7 cellular contexts compared by ENCODE assay signal in the genomic region with DNA sequence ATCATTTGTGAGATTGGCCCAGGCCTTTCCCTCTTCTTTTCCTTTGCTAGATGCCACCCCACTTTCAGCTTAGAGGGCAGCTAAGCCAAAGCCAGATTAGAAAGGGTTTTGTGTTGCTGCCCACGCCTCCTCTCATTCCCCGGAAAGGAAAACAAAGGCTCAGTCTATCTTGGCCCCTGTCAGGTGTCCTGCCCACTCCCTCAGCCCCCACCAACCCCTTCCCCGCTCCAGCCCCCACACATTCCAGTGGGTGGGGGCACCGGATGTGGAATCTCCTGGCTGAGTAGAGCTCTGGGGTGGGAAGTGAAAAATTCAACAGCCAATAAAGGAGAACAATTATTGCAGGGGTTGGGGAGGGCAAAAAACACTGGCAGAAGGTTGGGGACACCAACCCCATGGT. TPM values are rescaled to one million over a fixed set of nuclear protein-coding genes. Genes with fewer than 3 reads are reported as not detected.
A peak's percentile ranks its signal among the peaks of the same experiment; 100 is the strongest.
DNase-seq lines count a peak whose midpoint lies in the region; ATAC-seq and TF ChIP-seq lines count a peak whose summit lies in the region.
"Had no signal": no experiment of that assay in that cellular context is flagged by ENCODE, and none has a peak within 500 bp of the region (broad histone marks: within the 10 kb centered on the region; RNA-seq: fewer than 3 reads in every experiment).

No MANE protein-coding gene starts in this region.

- DNase-seq in SK-N-SH: no peak
- no peak for DNase-seq in Kasumi-1 (lab: John Stamatoyannopoulos, UW)
- DNase-seq in GM10248 (ENCODE audit: extremely low spot score): no peak
- DNase-seq: occipital lobe had no signal

- no peak for TF ChIP-seq RAD21 in SK-N-SH (IDR thresholded peaks at IDR 0.05; ENCODE audit: low read length)

- H3K9me3 ChIP-seq in SK-N-SH (no peaks in the 10 kb centered on the region), esophagus (ENCODE audit: control insufficient read depth in 2 of 2, insufficient read depth in 1 of 2, low read depth in 1 of 2, low read length in 1 of 2) (no peaks in the 10 kb centered on the region), subcutaneous abdominal adipose tissue (ENCODE audit: control insufficient read depth in 5 of 5, low read length in 5 of 5) (no peaks in the 10 kb centered on the region)

- H3K4me2 ChIP-seq in SK-N-SH: peak overlapping the region; percentile 89; the same call in 1 of the 2 replicates

- H3K36me3 ChIP-seq in SK-N-SH (replicated peaks in 1 of 2; ENCODE audit: control insufficient read depth in 1 of 2, insufficient read depth in 2 of 2, low read length in 1 of 2) (peaks cover 0 to 3% of the 10 kb centered on the region in 2 experiments), esophagus (ENCODE audit: control insufficient read depth in 2 of 2, insufficient read depth in 2 of 2, low read length in 1 of 2) (peaks cover 0 to 3% of the 10 kb centered on the region in 2 donors), subcutaneous abdominal adipose tissue (ENCODE audit: control insufficient read depth in 5 of 5, insufficient read depth in 5 of 5, low read length in 5 of 5) (peaks cover 0 to 15% (median 2%) of the 10 kb centered on the region in 5 donors)

- CTCF ChIA-PET in SK-N-SH (lab: Yijun Ruan, JAX): interaction anchor here (1.1 to 11.2 kb wide), 5 partner anchors 9 to 71 kb away, joined by 3 to 202 read pairs (median 31); partner anchors contain the start of gene CD63
- CTCF ChIA-PET in GM10248 (lab: Yijun Ruan, JAX): interaction anchor here (0.9 to 7.8 kb wide), 6 partner anchors 12 to 73 kb away, joined by 3 to 73 read pairs (median 18); partner anchors contain the start of gene CD63

- ATAC-seq in SK-N-SH treated with all-trans-retinoic acid at 6 μM for 48 hours: no peak

- H3K27ac ChIP-seq in SK-N-SH (ENCODE audit: low read depth in 2 of 2, low read length in 1 of 2): no peak overlapping the region
- H3K27ac ChIP-seq in esophagus (ENCODE audit: low read depth in 2 of 2, low read length in 1 of 2): peak overlapping the region; percentile 98 to 99
- peak overlapping the region; percentile 96 for H3K27ac ChIP-seq in subcutaneous abdominal adipose tissue (ENCODE audit: low read depth, low read length)

- TF ChIP-seq EP300 in SK-N-SH (IDR thresholded peaks at IDR 0.05; ENCODE audit: borderline replicate concordance in 1 of 2, low read depth in 1 of 2, low read length in 1 of 2): no peak

- POLR2A ChIA-PET in SK-N-SH (lab: Yijun Ruan, JAX): no interaction called here
- POLR2A ChIA-PET in GM10248 (lab: Yijun Ruan, JAX): no interaction called here

- 87% methylated on average over 4 of the region's 4 CpGs for WGBS in SK-N-SH (ENCODE audit: low lambda C conversion rate)
- 28 to 54% methylated on average over 4 of the region's 4 CpGs for WGBS in esophagus, 2 donors

- H3K79me2 ChIP-seq in SK-N-SH (ENCODE audit: insufficient read depth): peaks cover 13% of the 10 kb centered on the region; the same call in 1 of the 2 replicates

- H4K20me1 ChIP-seq in SK-N-SH (ENCODE audit: insufficient read depth): peaks cover 6% of the 10 kb centered on the region; the same call in 1 of the 2 replicates

- H2AFZ ChIP-seq in SK-N-SH (ENCODE audit: low read depth): no peak overlapping the region

- H3K9me2 ChIP-seq in SK-N-SH: no peaks in the 10 kb centered on the region

- H3K27me3 ChIP-seq in SK-N-SH (ENCODE audit: insufficient read depth): no peaks in the 10 kb centered on the region
- H3K27me3 ChIP-seq in esophagus (ENCODE audit: control insufficient read depth in 1 of 2, insufficient read depth in 2 of 2, low read length in 2 of 2): no peaks in the 10 kb centered on the region
- no peaks in the 10 kb centered on the region for H3K27me3 ChIP-seq in subcutaneous abdominal adipose tissue (ENCODE audit: control insufficient read depth in 5 of 5, insufficient read depth in 4 of 5, low read length in 5 of 5)

- H3K4me1 ChIP-seq in SK-N-SH (ENCODE audit: control insufficient read depth in 1 of 2, insufficient read depth in 2 of 2, low read depth in 1 of 2, low read length in 1 of 2) (peaks cover 29 to 38% of the 10 kb centered on the region in 2 experiments), esophagus (ENCODE audit: control insufficient read depth in 2 of 2, insufficient read depth in 2 of 2, low read length in 1 of 2) (peaks cover 4 to 27% of the 10 kb centered on the region in 2 donors), subcutaneous abdominal adipose tissue (ENCODE audit: control insufficient read depth in 5 of 5, insufficient read depth in 5 of 5, low read length in 5 of 5) (peaks cover 35 to 89% (median 82%) of the 10 kb centered on the region in 5 donors)

- H3K9ac ChIP-seq in SK-N-SH (no peak overlapping the region), subcutaneous abdominal adipose tissue (ENCODE audit: low read length in 5 of 5) (peak overlapping the region in 4 of 5 donors; percentile 14 to 73 (median 50))

- H3F3A ChIP-seq in SK-N-SH (replicated peaks; ENCODE audit: insufficient read depth): peaks cover 41% of the 10 kb centered on the region

- H3K4me3 ChIP-seq in SK-N-SH (ENCODE audit: low read depth in 2 of 2, low read length in 1 of 2) (no peak overlapping the region), esophagus (ENCODE audit: low read depth in 1 of 2, low read length in 2 of 2) (no peak overlapping the region), subcutaneous abdominal adipose tissue (ENCODE audit: low read depth in 1 of 5, low read length in 5 of 5) (peak overlapping the region in 1 of 5 donors; percentile 17)

- TF ChIP-seq CTCF in SK-N-SH (IDR thresholded peaks at IDR 0.05): no peak
- TF ChIP-seq CTCF in GM10248 (IDR thresholded peaks at IDR 0.05; ENCODE audit: control extremely low read depth, extremely low read depth, low read depth, missing control alignments): no peak

TF ChIP-seq in SK-N-SH, 30 proteins besides CTCF, POLR2A, EP300 and RAD21 (continues in another document):
- TF ChIP-seq IRF3 (IDR thresholded peaks at IDR 0.05; ENCODE audit: low read depth, low read length) (no peak), RFX5 (IDR thresholded peaks at IDR 0.05; ENCODE audit: low read length) (no peak)

TF ChIP-seq in SK-N-SH treated with all-trans-retinoic acid at 6 μM for 48 hours, 23 proteins besides CTCF, POLR2A, EP300 and RAD21 (continues in another document):
- TF ChIP-seq POU6F1 (CRISPR knock-in tag; IDR thresholded peaks at IDR 0.05; ENCODE audit: borderline replicate concordance, low read depth) (no peak), CSRNP3 (CRISPR knock-in tag; IDR thresholded peaks at IDR 0.05) (no peak)
- TF ChIP-seq, protein P1, sequence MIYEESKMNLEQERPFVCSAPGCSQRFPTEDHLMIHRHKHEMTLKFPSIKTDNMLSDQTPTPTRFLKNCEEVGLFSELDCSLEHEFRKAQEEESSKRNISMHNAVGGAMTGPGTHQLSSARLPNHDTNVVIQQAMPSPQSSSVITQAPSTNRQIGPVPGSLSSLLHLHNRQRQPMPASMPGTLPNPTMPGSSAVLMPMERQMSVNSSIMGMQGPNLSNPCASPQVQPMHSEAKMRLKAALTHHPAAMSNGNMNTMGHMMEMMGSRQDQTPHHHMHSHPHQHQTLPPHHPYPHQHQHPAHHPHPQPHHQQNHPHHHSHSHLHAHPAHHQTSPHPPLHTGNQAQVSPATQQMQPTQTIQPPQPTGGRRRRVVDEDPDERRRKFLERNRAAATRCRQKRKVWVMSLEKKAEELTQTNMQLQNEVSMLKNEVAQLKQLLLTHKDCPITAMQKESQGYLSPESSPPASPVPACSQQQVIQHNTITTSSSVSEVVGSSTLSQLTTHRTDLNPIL (CRISPR knock-in tag; IDR thresholded peaks at IDR 0.05; ENCODE audit: low read depth): no peak

RNA-seq across cellular contexts. Expression of gene RDH5, which starts 2.2 kb away (rescaled TPM):
- polyA plus RNA-seq in SK-N-SH (2012; rRNA removed) (5.2 and 5.4 TPM in 2 replicates), esophagus (10 to 100 TPM in 1 of 2 donors, 1 to 10 TPM in 1; 3.3 to 12.7 TPM)
- polyA plus RNA-seq in SK-N-SH (2012; cell fraction: cytosol; rRNA removed): 1.6 and 1.7 TPM in 2 replicates
- 46.0 and 49.7 TPM in 2 replicates for polyA plus RNA-seq in SK-N-SH (2012; cell fraction: nucleus; rRNA removed)

RNA-seq across cellular contexts. Expression of gene BLOC1S1, which starts 2.2 kb away (rescaled TPM):
- 277 and 331 TPM in 2 replicates for polyA plus RNA-seq in SK-N-SH (2012; rRNA removed)
- polyA plus RNA-seq in SK-N-SH (2012; cell fraction: cytosol; rRNA removed): 243 and 313 TPM in 2 replicates
- polyA plus RNA-seq in SK-N-SH (2012; cell fraction: nucleus; rRNA removed): 89.7 and 130 TPM in 2 replicates
- polyA plus RNA-seq in esophagus: 100 to 1,000 TPM; 269 to 326 TPM

RNA-seq across cellular contexts. Expression of gene ITGA7, which starts 10.3 kb away (rescaled TPM):
- polyA plus RNA-seq in SK-N-SH (2012; rRNA removed): 17.6 and 19.7 TPM in 2 replicates
- 7.3 and 9.1 TPM in 2 replicates for polyA plus RNA-seq in SK-N-SH (2012; cell fraction: cytosol; rRNA removed)
- 71.0 and 80.7 TPM in 2 replicates for polyA plus RNA-seq in SK-N-SH (2012; cell fraction: nucleus; rRNA removed)
- polyA plus RNA-seq in esophagus: 10 to 100 TPM; 15.3 to 24.6 TPM

RNA-seq across cellular contexts. Expression of gene CD63, which starts 10.8 kb away (rescaled TPM):
- 1,022 and 1,465 TPM in 2 replicates for polyA plus RNA-seq in SK-N-SH (2012; rRNA removed)
- polyA plus RNA-seq in SK-N-SH (2012; cell fraction: cytosol; rRNA removed): 1,236 and 1,638 TPM in 2 replicates
- polyA plus RNA-seq in SK-N-SH (2012; cell fraction: nucleus; rRNA removed): 454 and 623 TPM in 2 replicates
- 100 to 1,000 TPM; 334 to 463 TPM for polyA plus RNA-seq in esophagus

RNA-seq across cellular contexts. Expression of gene GDF11, which starts 24.9 kb away (rescaled TPM):
- polyA plus RNA-seq in SK-N-SH (2012; rRNA removed): 6.9 and 9.4 TPM in 2 replicates
- polyA plus RNA-seq in SK-N-SH (2012; cell fraction: cytosol; rRNA removed): 5.3 and 8.8 TPM in 2 replicates
- polyA plus RNA-seq in SK-N-SH (2012; cell fraction: nucleus; rRNA removed): 7.2 and 8.0 TPM in 2 replicates
- polyA plus RNA-seq in esophagus: under 1 TPM; 0.43 to 0.65 TPM

Comparison
In these comparisons a context has a peak if more than half of its experiments do, and no peak if none do; other contexts are left out.
1. H3K27ac ChIP-seq: peak in esophagus (2 of 2) and subcutaneous abdominal adipose tissue (single experiment); none in SK-N-SH (0 of 2).